ENCODE assay signal across 1 cellular context in genomic region chr7:32957326-32958045, GRCh38.
TF ChIP-seq lines count a peak whose summit lies in the region.

Gene FKBP9, plus strand, starts transcription at chr7:32957440. Its CDS starts 134 bp downstream, at chr7:32957574.

TF ChIP-seq in HepG2, 621 proteins besides CTCF, POLR2A, EP300 and RAD21 (continued from another document and continues in another):
- TF ChIP-seq MNT (IDR thresholded peaks at IDR 0.05) (no peak), MAFF (IDR thresholded peaks at IDR 0.05; ENCODE audit: low read depth, low read length) (no peak), ELF1 (CRISPR knock-in tag; IDR thresholded peaks at IDR 0.05) (peak; percentile 68), ZNF331 (CRISPR knock-in tag; IDR thresholded peaks at IDR 0.05) (peak; percentile 70; the same call in 1 of the 2 replicates), SP5 (CRISPR knock-in tag; IDR thresholded peaks at IDR 0.05; ENCODE audit: borderline replicate concordance, low read depth) (peak; percentile 90), ATRX (CRISPR knock-in tag; IDR thresholded peaks at IDR 0.05; ENCODE audit: borderline replicate concordance) (no peak), HDAC1 (CRISPR knock-in tag; IDR thresholded peaks at IDR 0.05) (peak; percentile 76), HNRNPLL (IDR thresholded peaks at IDR 0.05; ENCODE audit: low read depth, low read length, poor library complexity, severe bottlenecking) (peak; percentile 93), ZNF777 (CRISPR knock-in tag; IDR thresholded peaks at IDR 0.05) (peak; percentile 100), RFX5 (IDR thresholded peaks at IDR 0.05; ENCODE audit: low read depth, low read length) (no peak), ZNF24 (IDR thresholded peaks at IDR 0.05) (no peak), CEBPG (CRISPR knock-in tag; IDR thresholded peaks at IDR 0.05) (no peak), MXI1 (IDR thresholded peaks at IDR 0.05; ENCODE audit: borderline replicate concordance, low read depth, low read length) (0 out of 3 replicates have a peak, but pooled peaks have one; percentile 8), ZBTB33 (CRISPR knock-in tag; IDR thresholded peaks at IDR 0.05) (no peak; the same call in 1 of the 2 replicates), RFXAP (CRISPR knock-in tag; IDR thresholded peaks at IDR 0.05; ENCODE audit: borderline replicate concordance) (peak; percentile 56; the same call in 1 of the 2 replicates), CENPT (CRISPR knock-in tag; IDR thresholded peaks at IDR 0.05; ENCODE audit: low read depth) (no peak; the same call in 1 of the 2 replicates), GABPA (IDR thresholded peaks at IDR 0.05; ENCODE audit: low read depth, low read length) (peak; percentile 48), GABPA (CRISPR knock-in tag; IDR thresholded peaks at IDR 0.05; ENCODE audit: low read depth) (peak; percentile 61), CHD4 (IDR thresholded peaks at IDR 0.05; ENCODE audit: borderline replicate concordance, low read length) (no peak), DZIP1 (CRISPR knock-in tag; IDR thresholded peaks at IDR 0.05) (peak; percentile 87; the same call in 1 of the 2 replicates), FOXM1 (CRISPR knock-in tag; IDR thresholded peaks at IDR 0.05) (no peak), ARID5B (CRISPR knock-in tag; IDR thresholded peaks at IDR 0.05) (peak; percentile 66; the same call in 1 of the 2 replicates), ZNF788 (CRISPR knock-in tag; IDR thresholded peaks at IDR 0.05; ENCODE audit: borderline replicate concordance) (no peak), AHR (CRISPR knock-in tag; IDR thresholded peaks at IDR 0.05) (no peak), HDAC2 (CRISPR knock-in tag; IDR thresholded peaks at IDR 0.05) (0 out of 2 replicates have a peak, but pooled peaks have one; percentile 57), ZNF567 (CRISPR knock-in tag; IDR thresholded peaks at IDR 0.05; ENCODE audit: borderline replicate concordance) (peak; percentile 69), RORA (CRISPR knock-in tag; IDR thresholded peaks at IDR 0.05) (no peak), SATB2 (CRISPR knock-in tag; IDR thresholded peaks at IDR 0.05) (no peak), RXRA (CRISPR knock-in tag; IDR thresholded peaks at IDR 0.05) (peak; percentile 68), ZNF740 (CRISPR knock-in tag; IDR thresholded peaks at IDR 0.05) (0 out of 2 replicates have a peak, but pooled peaks have one; percentile 27), ZFP90 (CRISPR knock-in tag; IDR thresholded peaks at IDR 0.05; ENCODE audit: borderline replicate concordance) (peak; percentile 81; the same call in 1 of the 2 replicates), ZNF556 (CRISPR knock-in tag; IDR thresholded peaks at IDR 0.05; ENCODE audit: borderline replicate concordance) (peak; percentile 97), ZNF414 (CRISPR knock-in tag; IDR thresholded peaks at IDR 0.05) (peak; percentile 92; the same call in 1 of the 2 replicates), ZNF790 (CRISPR knock-in tag; IDR thresholded peaks at IDR 0.05; ENCODE audit: borderline replicate concordance) (no peak; the same call in 1 of the 2 replicates), ZKSCAN8 (CRISPR knock-in tag; IDR thresholded peaks at IDR 0.05; ENCODE audit: borderline replicate concordance) (no peak), ZNF224 (CRISPR knock-in tag; IDR thresholded peaks at IDR 0.05) (0 out of 2 replicates have a peak, but pooled peaks have one; percentile 62), KAT8 (CRISPR knock-in tag; IDR thresholded peaks at IDR 0.05) (peak; percentile 79), CCAR2 (optimal IDR thresholded peaks at IDR 0.05; ENCODE audit: low read depth, low read length) (no peak), ZNF30 (CRISPR knock-in tag; IDR thresholded peaks at IDR 0.05) (no peak), JARID2 (CRISPR knock-in tag; IDR thresholded peaks at IDR 0.05; ENCODE audit: insufficient replicate concordance) (no peak), ZNF431 (CRISPR knock-in tag; IDR thresholded peaks at IDR 0.05; ENCODE audit: borderline replicate concordance, low read depth) (peak; percentile 93), KMT2B (CRISPR knock-in tag; IDR thresholded peaks at IDR 0.05) (peak; percentile 77), DMTF1 (CRISPR knock-in tag; IDR thresholded peaks at IDR 0.05) (0 out of 2 replicates have a peak, but pooled peaks have one; percentile 74), RCOR2 (CRISPR knock-in tag; IDR thresholded peaks at IDR 0.05) (no peak), ZNF432 (CRISPR knock-in tag; IDR thresholded peaks at IDR 0.05; ENCODE audit: borderline replicate concordance) (no peak)
